2 cellular contexts compared by ENCODE assay signal in genomic region chr17:43940630-43941029, GRCh38.
A peak's percentile ranks its signal among the peaks of the same experiment; 100 is the strongest.
TF ChIP-seq lines count a peak whose summit lies in the region.

No MANE protein-coding gene starts in this region.

TF ChIP-seq in K562, 482 proteins besides CTCF, POLR2A, EP300 and RAD21 (continues in another document):
- TF ChIP-seq YY1 (IDR thresholded peaks at IDR 0.05; ENCODE audit: borderline replicate concordance in 1 of 3, control insufficient read depth in 1 of 3, extremely low read depth in 1 of 3, insufficient read depth in 3 of 3, insufficient read length in 1 of 3, insufficient replicate concordance in 2 of 3, low read depth in 1 of 3, low read length in 2 of 3) (peak in 1 of 3 experiments; percentile 20), ZNF232 (CRISPR knock-in tag; IDR thresholded peaks at IDR 0.05) (no peak), POLR2B (IDR thresholded peaks at IDR 0.05; ENCODE audit: low read depth, partially characterized antibody) (no peak), SMC3 (conservative IDR thresholded peaks at IDR 0.05; ENCODE audit: insufficient read depth, low read depth, low read length) (0 out of 2 replicates have a peak, but pooled peaks have one; percentile 35), RFX1 (IDR thresholded peaks at IDR 0.05) (no peak), RBM25 (IDR thresholded peaks at IDR 0.05; ENCODE audit: low read depth, low read length, severe bottlenecking) (no peak), DPF2 (IDR thresholded peaks at IDR 0.05) (no peak), SRF (CRISPR knock-in tag; IDR thresholded peaks at IDR 0.05) (no peak), TFE3 (CRISPR knock-in tag; IDR thresholded peaks at IDR 0.05) (no peak), NFRKB (IDR thresholded peaks at IDR 0.05; ENCODE audit: low read depth) (no peak), TFAP4 (CRISPR knock-in tag; IDR thresholded peaks at IDR 0.05; ENCODE audit: borderline replicate concordance) (peak; percentile 28; the same call in 1 of the 2 replicates), CXXC5 (CRISPR knock-in tag; IDR thresholded peaks at IDR 0.05) (no peak), NKRF (IDR thresholded peaks at IDR 0.05; ENCODE audit: borderline replicate concordance) (no peak), ZNF146 (CRISPR knock-in tag; IDR thresholded peaks at IDR 0.05; ENCODE audit: unreplicated experiment) (no peak), ZNF347 (CRISPR knock-in tag; IDR thresholded peaks at IDR 0.05; ENCODE audit: low read depth) (no peak), RBFOX2 (IDR thresholded peaks at IDR 0.05; ENCODE audit: low read depth, low read length) (no peak), SLC30A9 (CRISPR knock-in tag; IDR thresholded peaks at IDR 0.05) (no peak), ZNF253 (CRISPR knock-in tag; conservative IDR thresholded peaks at IDR 0.05) (no peak), ZNF175 (CRISPR knock-in tag; IDR thresholded peaks at IDR 0.05; ENCODE audit: low read depth) (no peak), ETV6 (IDR thresholded peaks at IDR 0.05; ENCODE audit: borderline replicate concordance in 1 of 2, low read depth in 2 of 2, low read length in 1 of 2) (no peak), ETV6 (CRISPR knock-in tag; IDR thresholded peaks at IDR 0.05; ENCODE audit: borderline replicate concordance) (no peak), ZNF395 (CRISPR knock-in tag; IDR thresholded peaks at IDR 0.05) (no peak), HOXB6 (CRISPR knock-in tag; IDR thresholded peaks at IDR 0.05; ENCODE audit: borderline replicate concordance) (no peak), E2F8 (IDR thresholded peaks at IDR 0.05; ENCODE audit: low read depth, partially characterized antibody) (no peak)

TF ChIP-seq in neural cell, 6 proteins besides CTCF, POLR2A, EP300 and RAD21 (continued from another document):
- TF ChIP-seq REST (IDR thresholded peaks at IDR 0.05; ENCODE audit: borderline replicate concordance) (no peak), POLR2AphosphoS5 (IDR thresholded peaks at IDR 0.05) (no peak)
